20 cellular contexts compared by ENCODE assay signal in genomic region chr7:92740134-92740533, GRCh38.
DNase-seq lines count a peak whose midpoint lies in the region; ATAC-seq and TF ChIP-seq lines count a peak whose summit lies in the region.
"Had no signal": no experiment of that assay in that cellular context is flagged by ENCODE, and none has a peak within 500 bp of the region (broad histone marks: within the 10 kb centered on the region; RNA-seq: fewer than 3 reads in every experiment).

No MANE protein-coding gene starts in this region.

- H3K36me3 ChIP-seq in PC-3 (ENCODE audit: low read depth, low read length) (peaks cover 2% of the 10 kb centered on the region; the same call in 1 of the 2 replicates), smooth muscle cell (ENCODE audit: low read depth) (no peaks in the 10 kb centered on the region)
- H3K36me3 ChIP-seq: esophagus muscularis mucosa, HAP-1, heart left ventricle, thoracic aorta had no signal

- H3F3A ChIP-seq in PC-3 (ENCODE audit: low read length, unreplicated experiment) = no peaks in the 10 kb centered on the region
- no peaks in the 10 kb centered on the region for H3F3A ChIP-seq in smooth muscle cell (ENCODE audit: low read depth)

- TF ChIP-seq CTCF in PC-3 (conservative IDR thresholded peaks at IDR 0.05; ENCODE audit: low read depth, low read length) (no peak), smooth muscle cell (IDR thresholded peaks at IDR 0.05; ENCODE audit: borderline replicate concordance, insufficient read depth, poor library complexity, severe bottlenecking) (no peak)

- H3K9me3 ChIP-seq in PC-3 (ENCODE audit: low read length) (no peaks in the 10 kb centered on the region), smooth muscle cell (replicated peaks; ENCODE audit: low read depth) (no peaks in the 10 kb centered on the region)
- H3K9me3 ChIP-seq: esophagus muscularis mucosa, HAP-1, heart left ventricle, thoracic aorta had no signal

- peaks cover 32% of the 10 kb centered on the region for H3K4me1 ChIP-seq in PC-3 (ENCODE audit: insufficient read depth, low read length)
- no peaks in the 10 kb centered on the region for H3K4me1 ChIP-seq in smooth muscle cell (ENCODE audit: low read depth)

- ATAC-seq in activated naive CD4-positive, alpha-beta T cell treated with anti-CD3 and anti-CD28 coated beads, Interleukin-2, amount 50 U/mL, for 72 hours = no peak
- no peak for ATAC-seq in PC-3
- ATAC-seq: right cardiac atrium; stimulated activated memory B cell treated with anti-CD40 and anti-IgM and Interleukin-4, amounts not matched to agents 10 μg/mL and 1 μg/mL and 100 μg/mL, for 72 hours had no signal

- BruUV-seq in PC-3 (replicated peaks; lab: Mats Ljungman, UMichigan) = no TSS peak

- peaks cover 5% of the 10 kb centered on the region for H3K9me3 Mint-ChIP-seq in activated naive CD4-positive, alpha-beta T cell treated with anti-CD3 and anti-CD28 coated beads, Interleukin-2, amount 50 U/mL, for 24 hours
- peaks cover 9 to 10% of the 10 kb centered on the region in 2 donors for H3K9me3 Mint-ChIP-seq in activated naive CD4-positive, alpha-beta T cell treated with anti-CD3 and anti-CD28 coated beads, Interleukin-2, amount 50 U/mL, for 72 hours
- H3K9me3 Mint-ChIP-seq in activated CD4-positive, alpha-beta T cell treated with anti-CD3 and anti-CD28 coated beads, Interleukin-2, amount 10 ng/mL, durations not matched to agents 7 days and 5 days = peaks cover 19% of the 10 kb centered on the region
- H3K9me3 Mint-ChIP-seq: CD4-positive, alpha-beta T cell; immature natural killer cell had no signal

- H2AFZ ChIP-seq in PC-3 (ENCODE audit: low read length) = no peak overlapping the region
- H2AFZ ChIP-seq in smooth muscle cell (ENCODE audit: low read depth) = no peak overlapping the region

- H3K9ac ChIP-seq in PC-3 (ENCODE audit: low read length) = no peak overlapping the region
- H3K9ac ChIP-seq in smooth muscle cell (ENCODE audit: low read depth) = no peak overlapping the region

- H3K27me3 ChIP-seq in PC-3 (ENCODE audit: low read length) (no peaks in the 10 kb centered on the region), smooth muscle cell (ENCODE audit: low read depth) (no peaks in the 10 kb centered on the region)
- H3K27me3 ChIP-seq: esophagus muscularis mucosa, heart left ventricle had no signal

- H3K36me3 Mint-ChIP-seq in activated naive CD4-positive, alpha-beta T cell treated with anti-CD3 and anti-CD28 coated beads, Interleukin-2, amount 50 U/mL, for 24 hours = peaks cover 36% of the 10 kb centered on the region
- peaks cover 17 to 66% of the 10 kb centered on the region in 2 donors for H3K36me3 Mint-ChIP-seq in activated naive CD4-positive, alpha-beta T cell treated with anti-CD3 and anti-CD28 coated beads, Interleukin-2, amount 50 U/mL, for 72 hours
- H3K36me3 Mint-ChIP-seq in activated CD4-positive, alpha-beta T cell treated with anti-CD3 and anti-CD28 coated beads, Interleukin-2, amount 10 ng/mL, durations not matched to agents 7 days and 5 days (ENCODE audit: low read depth) = peaks cover 55% of the 10 kb centered on the region

- no peak overlapping the region for H3K4me3 Mint-ChIP-seq in activated naive CD4-positive, alpha-beta T cell treated with anti-CD3 and anti-CD28 coated beads, Interleukin-2, amount 50 U/mL, for 24 hours
- no peak overlapping the region for H3K4me3 Mint-ChIP-seq in activated CD4-positive, alpha-beta T cell treated with anti-CD3 and anti-CD28 coated beads, Interleukin-2, amount 10 ng/mL, durations not matched to agents 7 days and 5 days
- H3K4me3 Mint-ChIP-seq: CD4-positive, alpha-beta T cell; immature natural killer cell; stimulated activated memory B cell treated with anti-CD40 and anti-IgM and Interleukin-4, amounts not matched to agents 10 μg/mL and 1 μg/mL and 100 μg/mL, for 72 hours had no signal

- H3K4me2 ChIP-seq in PC-3 (ENCODE audit: low read length) (peak overlapping the region; percentile 9; the same call in 1 of the 2 replicates), smooth muscle cell (peak overlapping the region; percentile 55)

- DNase-seq in activated naive CD4-positive, alpha-beta T cell treated with anti-CD3 and anti-CD28 coated beads, Interleukin-2, amount 50 U/mL, for 72 hours (ENCODE audit: low spot score in 2 of 2) = no peak
- DNase-seq in PC-3 = no peak
- DNase-seq in epithelial cell of prostate (ENCODE audit: low read depth, low spot score) = no peak
- no peak for DNase-seq in smooth muscle cell (lab: John Stamatoyannopoulos, UW; ENCODE audit: unreplicated experiment)
- no peak for DNase-seq in HuH-7.5 (ENCODE audit: low spot score)
- no peak for DNase-seq in activated CD4-positive, alpha-beta T cell treated with anti-CD3 and anti-CD28 coated beads, Interleukin-2, amount 10 ng/mL, durations not matched to agents 7 days and 5 days
- no peak for DNase-seq in NCI-H82 (lab: John Stamatoyannopoulos, UW)
- DNase-seq: activated CD4-positive, alpha-beta T cell treated with anti-CD3 and anti-CD28 coated beads for 48 hours; CD4-positive, alpha-beta T cell; central memory CD4-positive, alpha-beta T cell; heart left ventricle; immature natural killer cell; MM.1S; NCI-H1694 treated with DMSO at 0.1 percent for 48 hours; right cardiac atrium had no signal

- 86% methylated on average over 4 of the region's 4 CpGs for WGBS in smooth muscle cell (ENCODE audit: low lambda C conversion rate)

- POLR2A ChIA-PET in PC-3 (lab: Charles Lee; ENCODE audit: unreplicated experiment) = no interaction called here
- POLR2A ChIA-PET in activated CD4-positive, alpha-beta T cell treated with anti-CD3 and anti-CD28 coated beads, Interleukin-2, amount 10 ng/mL, durations not matched to agents 7 days and 5 days (lab: Charles Lee) = no interaction called here

- H3K27ac Mint-ChIP-seq in activated naive CD4-positive, alpha-beta T cell treated with anti-CD3 and anti-CD28 coated beads, Interleukin-2, amount 50 U/mL, for 24 hours = peak overlapping the region; percentile 2
- no peak overlapping the region for H3K27ac Mint-ChIP-seq in activated naive CD4-positive, alpha-beta T cell treated with anti-CD3 and anti-CD28 coated beads, Interleukin-2, amount 50 U/mL, for 72 hours
- no peak overlapping the region for H3K27ac Mint-ChIP-seq in activated CD4-positive, alpha-beta T cell treated with anti-CD3 and anti-CD28 coated beads, Interleukin-2, amount 10 ng/mL, durations not matched to agents 7 days and 5 days
- H3K27ac Mint-ChIP-seq: CD4-positive, alpha-beta T cell; immature natural killer cell; stimulated activated memory B cell treated with anti-CD40 and anti-IgM and Interleukin-4, amounts not matched to agents 10 μg/mL and 1 μg/mL and 100 μg/mL, for 72 hours had no signal

- intact Hi-C loops in PC-3 (cut with micrococcal nuclease) = loop anchor here (5.0 kb wide), 2 partner anchors 42 to 43 kb away; no protein-coding TSS in a partner anchor

- CTCF ChIA-PET in PC-3 (lab: Charles Lee) = no interaction called here
- CTCF ChIA-PET in activated CD4-positive, alpha-beta T cell treated with anti-CD3 and anti-CD28 coated beads, Interleukin-2, amount 10 ng/mL, durations not matched to agents 7 days and 5 days (lab: Charles Lee) = interaction anchor here (1.1 kb wide), 1 partner anchor 83 kb away, joined by 3 read pairs; no protein-coding TSS in a partner anchor

- H3K79me2 ChIP-seq in PC-3 (ENCODE audit: low read length) (peaks cover 26% of the 10 kb centered on the region), smooth muscle cell (ENCODE audit: low read depth) (peaks cover 88% of the 10 kb centered on the region)

- no peaks in the 10 kb centered on the region for H3K9me2 ChIP-seq in PC-3 (replicated peaks; ENCODE audit: low read length)

- H3K4me3 ChIP-seq in PC-3 (ENCODE audit: low read length) = no peak overlapping the region
- H3K4me3 ChIP-seq in smooth muscle cell = no peak overlapping the region
- H3K4me3 ChIP-seq: esophagus muscularis mucosa, HAP-1, heart left ventricle, thoracic aorta had no signal

- H3K27me3 Mint-ChIP-seq in activated naive CD4-positive, alpha-beta T cell treated with anti-CD3 and anti-CD28 coated beads, Interleukin-2, amount 50 U/mL, for 24 hours = no peaks in the 10 kb centered on the region
- no peaks in the 10 kb centered on the region for H3K27me3 Mint-ChIP-seq in activated CD4-positive, alpha-beta T cell treated with anti-CD3 and anti-CD28 coated beads, Interleukin-2, amount 10 ng/mL, durations not matched to agents 7 days and 5 days
- H3K27me3 Mint-ChIP-seq: CD4-positive, alpha-beta T cell; stimulated activated memory B cell treated with anti-CD40 and anti-IgM and Interleukin-4, amounts not matched to agents 10 μg/mL and 1 μg/mL and 100 μg/mL, for 72 hours had no signal

- peaks cover 62% of the 10 kb centered on the region for H3K4me1 Mint-ChIP-seq in activated naive CD4-positive, alpha-beta T cell treated with anti-CD3 and anti-CD28 coated beads, Interleukin-2, amount 50 U/mL, for 24 hours
- H3K4me1 Mint-ChIP-seq in activated CD4-positive, alpha-beta T cell treated with anti-CD3 and anti-CD28 coated beads, Interleukin-2, amount 10 ng/mL, durations not matched to agents 7 days and 5 days = peaks cover 56% of the 10 kb centered on the region

- H4K20me1 ChIP-seq in PC-3 (ENCODE audit: low read length) = no peaks in the 10 kb centered on the region
- H4K20me1 ChIP-seq in smooth muscle cell (ENCODE audit: low read depth) = peaks cover 50% of the 10 kb centered on the region

- H3K27ac ChIP-seq in PC-3 (ENCODE audit: low read length) = peak overlapping the region; percentile 46
- peak overlapping the region; percentile 69 for H3K27ac ChIP-seq in epithelial cell of prostate
- H3K27ac ChIP-seq in smooth muscle cell (ENCODE audit: low read depth) = peak overlapping the region; percentile 65
- H3K27ac ChIP-seq: esophagus muscularis mucosa, heart left ventricle, thoracic aorta had no signal
